ENCODE assay signal across 12 cellular contexts in genomic region chr6:57174511-57174907, GRCh38. TPM values are rescaled to one million over a fixed set of nuclear protein-coding genes. Genes with fewer than 3 reads are reported as not detected.
A peak's percentile ranks its signal among the peaks of the same experiment; 100 is the strongest.
DNase-seq lines count a peak whose midpoint lies in the region; ATAC-seq, FAIRE-seq and TF ChIP-seq lines count a peak whose summit lies in the region.
"Had no signal": no experiment of that assay in that cellular context is flagged by ENCODE, and none has a peak within 500 bp of the region (broad histone marks: within the 10 kb centered on the region; RNA-seq: fewer than 3 reads in every experiment).

No MANE protein-coding gene starts in this region.

- peaks cover 5% of the 10 kb centered on the region; the same call in 1 of the 2 replicates for H4K20me1 ChIP-seq in K562 (replicated peaks; ENCODE audit: control insufficient read depth, insufficient read depth, low read length)
- peaks cover 17% of the 10 kb centered on the region for H4K20me1 ChIP-seq in osteoblast (ENCODE audit: insufficient read depth, low read length)

- DNase-seq in CD8-positive, alpha-beta memory T cell: no peak
- DNase-seq in HT-29 (ENCODE audit: low spot score) (peak; percentile 38), K562 (ENCODE audit: extremely low read depth in 1 of 4, low spot score in 3 of 4) (no peak), osteoblast (ENCODE audit: insufficient read length, low spot score, missing footprints) (no peak), SKM-1 treated with dmso at 0.1 percent for 144 hours (lab: John Stamatoyannopoulos, UW; ENCODE audit: unreplicated experiment) (no peak), NAMALWA (ENCODE audit: low spot score) (no peak), NCI-H2107 treated with DMSO at 0.1 percent for 48 hours (lab: John Stamatoyannopoulos, UW; ENCODE audit: unreplicated experiment) (no peak)
- DNase-seq in natural killer cell treated with Interleukin-12 subunit alpha and Interleukin-12 subunit beta and Interleukin-15 and Interleukin-18, amount 100 ng/mL, for 72 hours (ENCODE audit: low spot score): no peak
- DNase-seq: activated naive CD4-positive, alpha-beta T cell treated with anti-CD3 and anti-CD28 coated beads, Interleukin-2, amount 10 ng/mL, durations not matched to agents 7 days and 5 days; naive B cell; NCI-H187 treated with DMSO at 0.1 percent for 48 hours had no signal

- WGBS in K562 (ENCODE audit: insufficient coverage, low coverage, missing lambda C conversion rate): 0% methylated on average over 3 of the region's 3 CpGs

- ATAC-seq in K562: no peak
- ATAC-seq in natural killer cell treated with Interleukin-12 subunit alpha and Interleukin-12 subunit beta and Interleukin-15 and Interleukin-18, amount 100 ng/mL, for 72 hours: no peak
- ATAC-seq: esophagus mucosa had no signal

- H3K4me1 ChIP-seq in CD8-positive, alpha-beta memory T cell (ENCODE audit: insufficient read depth, low read length): peaks cover 15% of the 10 kb centered on the region
- H3K4me1 ChIP-seq in K562 (replicated peaks in 1 of 2; ENCODE audit: control insufficient read depth in 2 of 2, insufficient read depth in 2 of 2, low read length in 2 of 2) (peaks cover 7 to 19% of the 10 kb centered on the region in 2 experiments; a peak in 3 of 5 replicates), osteoblast (ENCODE audit: insufficient read depth, low read length) (peaks cover 40% of the 10 kb centered on the region)

- CTCF ChIA-PET in CD8-positive, alpha-beta memory T cell (lab: Charles Lee): no interaction called here
- CTCF ChIA-PET in K562 (lab: Yijun Ruan, JAX; ENCODE audit: low intra/inter-chr PET ratio): no interaction called here

- TF ChIP-seq POLR2A in K562 (conservative IDR thresholded peaks at IDR 0.05): no peak

- H3K27ac ChIP-seq in CD8-positive, alpha-beta memory T cell (ENCODE audit: low read depth, low read length): peak overlapping the region; percentile 88
- H3K27ac ChIP-seq in K562 (ENCODE audit: extremely low read depth, low read depth, low read length) (peak overlapping the region; percentile 98), osteoblast (ENCODE audit: low read depth, low read length) (peak overlapping the region; percentile 91)

- no peak overlapping the region for H3K4me3 ChIP-seq in CD8-positive, alpha-beta memory T cell (ENCODE audit: low read length)
- peak overlapping the region; percentile 91 for H3K4me3 ChIP-seq in K562
- peak overlapping the region; percentile 89 for H3K4me3 ChIP-seq in osteoblast (ENCODE audit: insufficient read depth, low read length)

- peak overlapping the region in 2 of 7 donors; percentile 13 to 90 for H3K4me3 Mint-ChIP-seq in CD8-positive, alpha-beta memory T cell
- H3K4me3 Mint-ChIP-seq in natural killer cell treated with Interleukin-12 subunit alpha and Interleukin-12 subunit beta and Interleukin-15 and Interleukin-18, amount 100 ng/mL, for 72 hours: no peak overlapping the region

- H3K27me3 Mint-ChIP-seq in CD8-positive, alpha-beta memory T cell: no peaks in the 10 kb centered on the region
- H3K27me3 Mint-ChIP-seq in natural killer cell treated with Interleukin-12 subunit alpha and Interleukin-12 subunit beta and Interleukin-15 and Interleukin-18, amount 100 ng/mL, for 72 hours: no peaks in the 10 kb centered on the region
- H3K27me3 Mint-ChIP-seq: activated naive CD4-positive, alpha-beta T cell treated with anti-CD3 and anti-CD28 coated beads, Interleukin-2, amount 10 ng/mL, durations not matched to agents 7 days and 5 days; naive B cell had no signal

- no peaks in the 10 kb centered on the region for H3K36me3 ChIP-seq in CD8-positive, alpha-beta memory T cell (ENCODE audit: insufficient read depth, low read length)
- H3K36me3 ChIP-seq in K562 (ENCODE audit: control insufficient read depth, insufficient read depth, low read length): peaks cover 65% of the 10 kb centered on the region; the same call in 2 of the 3 replicates
- peaks cover 14% of the 10 kb centered on the region for H3K36me3 ChIP-seq in osteoblast (ENCODE audit: insufficient read depth, low read length)

- TF ChIP-seq RAD21 in K562 (CRISPR knock-in tag; conservative IDR thresholded peaks at IDR 0.05 in 1 of 2, IDR thresholded peaks at IDR 0.05 in 1 of 2): no peak

- TF ChIP-seq EP300 in K562 (IDR thresholded peaks at IDR 0.05; ENCODE audit: low read length): no peak

- peaks cover 0 to 7% (median 0%) of the 10 kb centered on the region in 3 donors for H3K36me3 Mint-ChIP-seq in CD8-positive, alpha-beta memory T cell
- no peaks in the 10 kb centered on the region for H3K36me3 Mint-ChIP-seq in natural killer cell treated with Interleukin-12 subunit alpha and Interleukin-12 subunit beta and Interleukin-15 and Interleukin-18, amount 100 ng/mL, for 72 hours
- H3K36me3 Mint-ChIP-seq: naive B cell had no signal

- peak overlapping the region; percentile 67 for H2AFZ ChIP-seq in K562 (ENCODE audit: low read depth, low read length)
- no peak overlapping the region for H2AFZ ChIP-seq in osteoblast (ENCODE audit: low read length)

- peak overlapping the region; percentile 15 to 96; a peak in 3 of 4 replicates for H3K9ac ChIP-seq in K562 (ENCODE audit: insufficient read depth in 1 of 2, low read depth in 2 of 2, low read length in 2 of 2)

- H3K4me1 Mint-ChIP-seq in CD8-positive, alpha-beta memory T cell: peaks cover 31 to 67% (median 55%) of the 10 kb centered on the region in 3 donors
- H3K4me1 Mint-ChIP-seq in natural killer cell treated with Interleukin-12 subunit alpha and Interleukin-12 subunit beta and Interleukin-15 and Interleukin-18, amount 100 ng/mL, for 72 hours (ENCODE audit: low read depth in 2 of 2): peaks cover 23 to 28% of the 10 kb centered on the region in 2 donors

- no peaks in the 10 kb centered on the region for H3K9me3 ChIP-seq in CD8-positive, alpha-beta memory T cell (ENCODE audit: low read length)
- H3K9me3 ChIP-seq in K562 (replicated peaks; ENCODE audit: control insufficient read depth, insufficient read depth, low read depth, low read length) (no peaks in the 10 kb centered on the region), osteoblast (ENCODE audit: low read depth, low read length) (no peaks in the 10 kb centered on the region)

- BruUV-seq in K562 (replicated peaks; lab: Mats Ljungman, UMichigan): no TSS peak

- TF ChIP-seq CTCF in K562 (IDR thresholded peaks at IDR 0.05 in 2 of 3, conservative IDR thresholded peaks at IDR 0.05 in 1 of 3; ENCODE audit: insufficient read depth in 2 of 3, low read depth in 1 of 3, low read length in 3 of 3) (no peak), osteoblast (IDR thresholded peaks at IDR 0.05; ENCODE audit: extremely low read depth, low read depth, low read length) (no peak)

- intact Hi-C loops in K562 (cut with micrococcal nuclease): loop anchor here (5.0 kb wide), 4 partner anchors 82 to 272 kb away; partner anchors contain the start of genes KIAA1586 and ZNF451

- H3K27ac Mint-ChIP-seq in CD8-positive, alpha-beta memory T cell: peak overlapping the region in 3 of 8 donors; percentile 6 to 83 (median 20)
- no peak overlapping the region for H3K27ac Mint-ChIP-seq in natural killer cell treated with Interleukin-12 subunit alpha and Interleukin-12 subunit beta and Interleukin-15 and Interleukin-18, amount 100 ng/mL, for 72 hours
- H3K27ac Mint-ChIP-seq: activated naive CD4-positive, alpha-beta T cell treated with anti-CD3 and anti-CD28 coated beads, Interleukin-2, amount 10 ng/mL, durations not matched to agents 7 days and 5 days had no signal

- H3K79me2 ChIP-seq in K562 (ENCODE audit: control insufficient read depth, insufficient read depth, low read length) (peaks cover 79% of the 10 kb centered on the region), osteoblast (ENCODE audit: insufficient read depth, low read length) (peaks cover 75% of the 10 kb centered on the region)

- H3K4me2 ChIP-seq in K562 (ENCODE audit: insufficient read depth, low read length): peak overlapping the region; percentile 95
- H3K4me2 ChIP-seq in osteoblast (ENCODE audit: insufficient read depth, low read length): peak overlapping the region; percentile 93

- no peaks in the 10 kb centered on the region for H3K9me1 ChIP-seq in K562 (ENCODE audit: control insufficient read depth, insufficient read depth, low read length)

- no peak for FAIRE-seq in K562 (lab: Jason Lieb, UNC)

- H3K27me3 ChIP-seq in CD8-positive, alpha-beta memory T cell (ENCODE audit: insufficient read depth, low read length, poor library complexity, severe bottlenecking): no peaks in the 10 kb centered on the region
- no peaks in the 10 kb centered on the region for H3K27me3 ChIP-seq in K562 (ENCODE audit: control insufficient read depth in 2 of 2, insufficient read depth in 2 of 2, low read length in 2 of 2)
- no peaks in the 10 kb centered on the region for H3K27me3 ChIP-seq in osteoblast (ENCODE audit: insufficient read depth, low read length)

- in situ Hi-C loops in K562 (cut with MboI): no loop called here

- no peaks in the 10 kb centered on the region for H3K9me3 Mint-ChIP-seq in CD8-positive, alpha-beta memory T cell
- no peaks in the 10 kb centered on the region for H3K9me3 Mint-ChIP-seq in natural killer cell treated with Interleukin-12 subunit alpha and Interleukin-12 subunit beta and Interleukin-15 and Interleukin-18, amount 100 ng/mL, for 72 hours
- H3K9me3 Mint-ChIP-seq: activated naive CD4-positive, alpha-beta T cell treated with anti-CD3 and anti-CD28 coated beads, Interleukin-2, amount 10 ng/mL, durations not matched to agents 7 days and 5 days; naive B cell had no signal

- POLR2A ChIA-PET in CD8-positive, alpha-beta memory T cell (lab: Charles Lee): no interaction called here
- POLR2A ChIA-PET in K562 (lab: Yijun Ruan, JAX): interaction anchor here (0.6 to 1.0 kb wide), 4 partner anchors 8 to 143 kb away, joined by 3 to 4 read pairs (median 3); partner anchors contain the start of genes PRIM2 and ZNF451

RNA-seq across cellular contexts. Expression of gene BAG2, which starts 2.4 kb away (rescaled TPM):
- total RNA-seq in CD8-positive, alpha-beta memory T cell: 10 to 100 TPM; 10.2 to 10.4 TPM
- 2.3 TPM for polyA plus RNA-seq in CD8-positive, alpha-beta memory T cell
- total RNA-seq in HT-29 (2014; rRNA removed; shearing (Covaris generic)): 6.5 and 8.5 TPM in 2 replicates
- total RNA-seq in K562 (2011; cell fraction: chromatin; rRNA removed; ENCODE audit: low replicate concordance): 4.4 and 16.7 TPM in 2 replicates
- total RNA-seq in K562 (2011; cell fraction: nucleolus; rRNA removed): 3.8 and 5.3 TPM in 2 replicates
- 10.3 and 19.5 TPM in 2 replicates for total RNA-seq in K562 (2011; cell fraction: nucleoplasm; rRNA removed)
- total RNA-seq in K562 (2014; rRNA removed) (12.8 and 13.8 TPM in 2 replicates), K562 (2014; rRNA removed; fragmentation: Illumina TruSeq; extraction: Trizol) (20.3 and 21.2 TPM in 2 replicates), K562 (2015; rRNA removed; fragmentation: Illumina TruSeq; extraction: Trizol) (17.6 and 19.7 TPM in 2 replicates), K562 (2021) (17.6 and 19.9 TPM in 2 replicates), osteoblast (13.3 and 17.7 TPM in 2 replicates)
- polyA plus RNA-seq in K562 (2011; rRNA removed) (14.5 and 20.7 TPM in 2 replicates), K562 (2014; fragmentation: Illumina TruSeq; extraction: Trizol) (15.6 and 18.7 TPM in 2 replicates), K562 (2014; fragmentation: Nextera tagmentation; extraction: Ambion mirVana) (10 to 100 TPM; 12.8 to 14.0 TPM), K562 (2014; rRNA removed) (14.5 and 15.3 TPM in 2 replicates)
- polyA plus RNA-seq in K562 (2011; cell fraction: cytosol; rRNA removed): 5.9 and 7.0 TPM in 2 replicates
- polyA plus RNA-seq in K562 (2011; cell fraction: nucleus; rRNA removed): 3.3 and 4.5 TPM in 2 replicates
- polyA plus RNA-seq in K562 (2012): 8.9 and 12.9 TPM in 2 replicates
- polyA minus RNA-seq in K562 (2011; rRNA and poly(A)+ RNA removed): 14.5 and 15.8 TPM in 2 replicates
- polyA minus RNA-seq in K562 (2011; cell fraction: cytosol; rRNA and poly(A)+ RNA removed): 5.5 and 6.9 TPM in 2 replicates
- 8.5 and 12.8 TPM in 2 replicates for polyA minus RNA-seq in K562 (2011; cell fraction: nucleus; rRNA and poly(A)+ RNA removed)
- 1 to 10 TPM; 3.3 to 6.9 TPM for total RNA-seq in natural killer cell treated with Interleukin-12 subunit alpha and Interleukin-12 subunit beta and Interleukin-15 and Interleukin-18, amount 100 ng/mL, for 72 hours

RNA-seq across cellular contexts. Expression of gene RAB23, which starts 47.6 kb away (rescaled TPM):
- 1 to 10 TPM; 4.3 to 4.7 TPM for total RNA-seq in CD8-positive, alpha-beta memory T cell
- 1.0 TPM for polyA plus RNA-seq in CD8-positive, alpha-beta memory T cell
- 4.5 and 5.1 TPM in 2 replicates for total RNA-seq in HT-29 (2014; rRNA removed; shearing (Covaris generic))
- 2.6 and 13.3 TPM in 2 replicates for total RNA-seq in K562 (2011; cell fraction: chromatin; rRNA removed; ENCODE audit: low replicate concordance)
- 2.2 and 3.0 TPM in 2 replicates for total RNA-seq in K562 (2011; cell fraction: nucleolus; rRNA removed)
- 7.0 and 17.6 TPM in 2 replicates for total RNA-seq in K562 (2011; cell fraction: nucleoplasm; rRNA removed)
- total RNA-seq in K562 (2014; rRNA removed): 6.0 and 7.1 TPM in 2 replicates
- 15.0 and 16.9 TPM in 2 replicates for total RNA-seq in K562 (2014; rRNA removed; fragmentation: Illumina TruSeq; extraction: Trizol)
- 16.4 and 18.0 TPM in 2 replicates for total RNA-seq in K562 (2015; rRNA removed; fragmentation: Illumina TruSeq; extraction: Trizol)
- total RNA-seq in K562 (2021): 9.4 and 10.0 TPM in 2 replicates
- 9.6 and 14.1 TPM in 2 replicates for polyA plus RNA-seq in K562 (2011; rRNA removed)
- 1.8 and 2.9 TPM in 2 replicates for polyA plus RNA-seq in K562 (2011; cell fraction: cytosol; rRNA removed)
- 5.1 and 7.7 TPM in 2 replicates for polyA plus RNA-seq in K562 (2011; cell fraction: nucleus; rRNA removed)
- 6.7 and 8.7 TPM in 2 replicates for polyA plus RNA-seq in K562 (2012)
- 10.7 and 14.3 TPM in 2 replicates for polyA plus RNA-seq in K562 (2014; fragmentation: Illumina TruSeq; extraction: Trizol)
- polyA plus RNA-seq in K562 (2014; fragmentation: Nextera tagmentation; extraction: Ambion mirVana): 1 to 10 TPM; 3.4 to 3.6 TPM
- polyA plus RNA-seq in K562 (2014; rRNA removed): 8.4 and 10.0 TPM in 2 replicates
- 13.2 and 14.3 TPM in 2 replicates for polyA minus RNA-seq in K562 (2011; rRNA and poly(A)+ RNA removed)
- 3.1 and 3.7 TPM in 2 replicates for polyA minus RNA-seq in K562 (2011; cell fraction: cytosol; rRNA and poly(A)+ RNA removed)
- polyA minus RNA-seq in K562 (2011; cell fraction: nucleus; rRNA and poly(A)+ RNA removed): 5.1 and 5.7 TPM in 2 replicates
- 74.0 and 82.2 TPM in 2 replicates for total RNA-seq in osteoblast
- 1 to 10 TPM; 1.7 to 2.7 TPM for total RNA-seq in natural killer cell treated with Interleukin-12 subunit alpha and Interleukin-12 subunit beta and Interleukin-15 and Interleukin-18, amount 100 ng/mL, for 72 hours
